In the genomic region with DNA sequence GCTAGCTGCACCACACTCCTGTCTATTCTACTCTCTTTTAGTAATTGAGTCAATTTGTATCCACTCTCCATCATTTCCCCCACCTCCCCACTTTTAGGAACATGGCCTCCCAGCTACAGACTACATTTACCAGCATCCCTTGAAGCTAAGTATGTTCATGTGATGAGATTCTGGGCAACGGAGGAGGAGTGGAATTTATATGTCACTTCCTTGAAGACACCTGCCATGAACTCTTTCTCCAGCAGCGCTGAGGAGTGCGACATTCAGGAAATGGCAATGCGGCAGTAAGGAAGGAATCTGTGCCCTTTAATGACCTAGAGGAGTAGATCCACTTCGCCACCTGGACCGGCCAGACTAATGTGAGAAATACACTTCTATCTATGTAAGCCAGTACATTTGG, we compare ENCODE assay signal across 19 cellular contexts.
"Had no signal": no experiment of that assay in that cellular context is flagged by ENCODE, and none has a peak within 500 bp of the region (broad histone marks: within the 10 kb centered on the region; RNA-seq: fewer than 3 reads in every experiment).

No MANE protein-coding gene starts in this region.

- ATAC-seq: activated T-cell treated with anti-CD3 and anti-CD28 coated beads, Interleukin-2, amount 50 U/mL, for 72 hours; body of pancreas; left lobe of liver; natural killer cell; stimulated activated naive B cell treated with anti-CD40 and anti-IgM and Interleukin-4, amounts not matched to agents 10 μg/mL and 1 μg/mL and 100 μg/mL, for 72 hours; T-helper 17 cell had no signal

- H3K36me3 Mint-ChIP-seq: activated naive CD8-positive, alpha-beta T cell; natural killer cell had no signal

- H3K9me3 ChIP-seq: ovary, vagina had no signal

- H3K27me3 Mint-ChIP-seq: activated B cell treated with CpG ODN at 0.5 μM for 24 hours; activated naive CD8-positive, alpha-beta T cell; central memory CD8-positive, alpha-beta T cell; stimulated activated naive B cell treated with anti-CD40 and anti-IgM and Interleukin-4, amounts not matched to agents 10 μg/mL and 1 μg/mL and 100 μg/mL, for 72 hours; T-helper 17 cell had no signal

- H3K36me3 ChIP-seq: ovary, tibial nerve, vagina had no signal

- DNase-seq: activated B cell treated with CpG ODN at 0.5 μM for 24 hours; activated CD4-positive, alpha-beta T cell treated with anti-CD3 and anti-CD28 coated beads for 48 hours; activated CD8-positive, alpha-beta memory T cell treated with anti-CD3 and anti-CD28 coated beads, Interleukin-2, amount 50 U/mL, for 48 hours; activated gamma-delta T cell treated with Interleukin-2 at 50 U/mL for 16 hours; activated T-cell treated with anti-CD3 and anti-CD28 coated beads, Interleukin-2, amount 50 U/mL, for 72 hours; amniotic stem cell; body of pancreas; erythroblast; islet precursor cell; natural killer cell; ovary; stimulated activated CD4-positive, alpha-beta T cell treated with anti-CD3 and anti-CD28 coated beads, Interleukin-2, amount 100 ng/mL, for 48 hours; stimulated activated naive B cell treated with anti-CD40 and anti-IgM and Interleukin-4, amounts not matched to agents 10 μg/mL and 1 μg/mL and 100 μg/mL, for 72 hours; T-helper 17 cell had no signal

- H3K27me3 ChIP-seq: body of pancreas, ovary, tibial nerve, vagina had no signal

- H3K4me1 ChIP-seq: body of pancreas, tibial nerve had no signal

- H3K4me3 Mint-ChIP-seq: activated B cell treated with CpG ODN at 0.5 μM for 24 hours; activated naive CD8-positive, alpha-beta T cell; activated T-cell treated with anti-CD3 and anti-CD28 coated beads, Interleukin-2, amount 50 U/mL, for 72 hours; central memory CD8-positive, alpha-beta T cell; natural killer cell; stimulated activated naive B cell treated with anti-CD40 and anti-IgM and Interleukin-4, amounts not matched to agents 10 μg/mL and 1 μg/mL and 100 μg/mL, for 72 hours; T-helper 17 cell had no signal

- H3K4me1 Mint-ChIP-seq: activated B cell treated with CpG ODN at 0.5 μM for 24 hours; central memory CD8-positive, alpha-beta T cell; natural killer cell; stimulated activated naive B cell treated with anti-CD40 and anti-IgM and Interleukin-4, amounts not matched to agents 10 μg/mL and 1 μg/mL and 100 μg/mL, for 72 hours; T-helper 17 cell had no signal

- H3K27ac Mint-ChIP-seq: activated B cell treated with CpG ODN at 0.5 μM for 24 hours; activated naive CD8-positive, alpha-beta T cell; activated T-cell treated with anti-CD3 and anti-CD28 coated beads, Interleukin-2, amount 50 U/mL, for 72 hours; natural killer cell; stimulated activated naive B cell treated with anti-CD40 and anti-IgM and Interleukin-4, amounts not matched to agents 10 μg/mL and 1 μg/mL and 100 μg/mL, for 72 hours; T-helper 17 cell had no signal

- H3K4me3 ChIP-seq: body of pancreas, ovary, tibial nerve, vagina had no signal

- H3K27ac ChIP-seq: body of pancreas, ovary, tibial nerve, vagina had no signal
